In genomic region chr10:52883996-52884871, GRCh38 we compare ENCODE assay signal across 7 cellular contexts.
DNase-seq lines count a peak whose midpoint lies in the region; ATAC-seq and TF ChIP-seq lines count a peak whose summit lies in the region.

No MANE protein-coding gene starts in this region.

- ATAC-seq in GM19455 (IDR thresholded peaks at IDR 0.05; ENCODE audit: unreplicated experiment) (peak; percentile 95), HG03432 (IDR thresholded peaks at IDR 0.05; ENCODE audit: unreplicated experiment) (peak; percentile 96), aorta (ENCODE audit: low FRiP score) (peak; percentile 77)

- H3K9me3 ChIP-seq in NT2/D1 (ENCODE audit: insufficient read depth, low read length) (no peaks in the 10 kb centered on the region), liver (ENCODE audit: control insufficient read depth in 4 of 4, low read length in 3 of 4) (no peaks in the 10 kb centered on the region), aorta (ENCODE audit: control insufficient read depth, low read length) (no peaks in the 10 kb centered on the region)

- DNase-seq in GM03348 (ENCODE audit: low spot score) (peak; percentile 73), NT2/D1 (ENCODE audit: low read depth, low spot score) (peak; percentile 66), coronary artery (ENCODE audit: low spot score) (no peak), aorta (no peak)

- TF ChIP-seq CTCF in coronary artery (IDR thresholded peaks at IDR 0.05) (peak; percentile 55), liver (IDR thresholded peaks at IDR 0.05; ENCODE audit: low read depth, low read length, missing input control) (peak; percentile 79)

- no peaks in the 10 kb centered on the region for H3K27me3 ChIP-seq in NT2/D1 (ENCODE audit: insufficient read depth, insufficient read length)
- peaks cover 0 to 3% (median 0%) of the 10 kb centered on the region in 4 donors for H3K27me3 ChIP-seq in liver (ENCODE audit: control insufficient read depth in 4 of 4, insufficient read depth in 4 of 4, low read length in 3 of 4)
- no peaks in the 10 kb centered on the region for H3K27me3 ChIP-seq in aorta (ENCODE audit: control insufficient read depth in 1 of 2, insufficient read depth in 2 of 2, low read length in 1 of 2)

- peak; percentile 95 for TF ChIP-seq RAD21 in liver (IDR thresholded peaks at IDR 0.05)

- H3K9ac ChIP-seq in NT2/D1 (ENCODE audit: insufficient read length, low read depth) (no peak overlapping the region), liver (ENCODE audit: low read depth in 1 of 2, low read length in 2 of 2) (no peak overlapping the region)

- H3K36me3 ChIP-seq in NT2/D1 (ENCODE audit: insufficient read depth, insufficient read length, low read length) = no peaks in the 10 kb centered on the region
- no peaks in the 10 kb centered on the region for H3K36me3 ChIP-seq in liver (ENCODE audit: control insufficient read depth in 4 of 4, insufficient read depth in 3 of 4, low read depth in 1 of 4, low read length in 3 of 4)
- H3K36me3 ChIP-seq in aorta (ENCODE audit: control insufficient read depth in 1 of 2, insufficient read depth in 2 of 2, low read length in 1 of 2) = no peaks in the 10 kb centered on the region

- H3K27ac ChIP-seq in coronary artery (no peak overlapping the region), liver (ENCODE audit: low read depth in 1 of 2, low read length in 2 of 2) (no peak overlapping the region), aorta (ENCODE audit: low read depth in 1 of 2, low read length in 2 of 2) (no peak overlapping the region)

- no peaks in the 10 kb centered on the region for H3K4me1 ChIP-seq in NT2/D1 (ENCODE audit: insufficient read depth, insufficient read length)
- H3K4me1 ChIP-seq in liver (ENCODE audit: control insufficient read depth in 4 of 4, insufficient read depth in 4 of 4, low read length in 3 of 4) = no peaks in the 10 kb centered on the region
- H3K4me1 ChIP-seq in aorta (ENCODE audit: control insufficient read depth in 1 of 2, insufficient read depth in 2 of 2, low read length in 2 of 2) = no peaks in the 10 kb centered on the region

- WGBS in liver = 26% methylated on average over 33 of the region's 33 CpGs
- WGBS in aorta, 2 donors = 18 to 19% methylated on average over 33 of the region's 33 CpGs

- H3K4me3 ChIP-seq in NT2/D1 (ENCODE audit: insufficient read length, low read depth) = no peak overlapping the region
- H3K4me3 ChIP-seq in coronary artery = no peak overlapping the region
- H3K4me3 ChIP-seq in liver (ENCODE audit: low read depth in 1 of 3, low read length in 3 of 3) = no peak overlapping the region
- H3K4me3 ChIP-seq in aorta (ENCODE audit: low read length in 2 of 2) = no peak overlapping the region

- intact Hi-C loops in aorta (cut with DNase I) = no loop called here

TF ChIP-seq in liver, 16 proteins besides CTCF, POLR2A, EP300 and RAD21:
- TF ChIP-seq HNF4A (conservative IDR thresholded peaks at IDR 0.05) (peak in 1 of 2 donors; percentile 30), EGR1 (IDR thresholded peaks at IDR 0.05; ENCODE audit: low read depth in 2 of 2) (no peak), NR2F2 (IDR thresholded peaks at IDR 0.05) (peak; percentile 50)
TF ChIP-seq in liver: peak in this region for 2.

Comparison
In these comparisons a context has a peak if more than half of its experiments do, and no peak if none do; other contexts are left out.
1. DNase-seq: peak in GM03348 (single experiment) and NT2/D1 (single experiment); none in coronary artery (single experiment) and aorta (0 of 2).
2. Peak in every context shown above with its lines, with median percentiles within 50 percentile points of each other: ATAC-seq.